In genomic region chrX:74132265-74132664, GRCh38 we compare ENCODE assay signal across 16 cellular contexts.
DNase-seq lines count a peak whose midpoint lies in the region; ATAC-seq, FAIRE-seq and TF ChIP-seq lines count a peak whose summit lies in the region.
"Had no signal": no experiment of that assay in that cellular context is flagged by ENCODE, and none has a peak within 500 bp of the region (broad histone marks: within the 10 kb centered on the region; RNA-seq: fewer than 3 reads in every experiment).

No MANE protein-coding gene starts in this region.

- H3K4ac ChIP-seq in H1 (replicated peaks; ENCODE audit: insufficient read length, low read depth, low read length) (no peak overlapping the region), trophoblast cell (ENCODE audit: low read depth, low read length) (no peak overlapping the region)

- no peak overlapping the region for H3K14ac ChIP-seq in H1 (ENCODE audit: insufficient read length)
- no peak overlapping the region for H3K14ac ChIP-seq in trophoblast cell (ENCODE audit: low read length)

- H4K8ac ChIP-seq in H1 (ENCODE audit: extremely low read depth, insufficient read depth, low read length) (no peak overlapping the region), trophoblast cell (ENCODE audit: low read depth, low read length) (no peak overlapping the region)

- H3K23ac ChIP-seq in H1 (ENCODE audit: insufficient read length) = no peak overlapping the region
- no peak overlapping the region for H3K23ac ChIP-seq in trophoblast cell (ENCODE audit: low read length)

- no peak overlapping the region for H2BK120ac ChIP-seq in H1 (replicated peaks; ENCODE audit: low read depth, low read length)
- peak overlapping the region; percentile 13 for H2BK120ac ChIP-seq in trophoblast cell (ENCODE audit: insufficient read depth, low read length, poor library complexity)

- no peaks in the 10 kb centered on the region for H3K23me2 ChIP-seq in H1 (ENCODE audit: low read depth, low read length)

- no peak overlapping the region for H4K5ac ChIP-seq in H1 (ENCODE audit: insufficient read length, low read depth, low read length)

- peaks cover 3% of the 10 kb centered on the region for H3K27me3 Mint-ChIP-seq in GM23338 (ENCODE audit: insufficient read depth, low read depth, poor library complexity)
- H3K27me3 Mint-ChIP-seq: B cell had no signal

- H3K27ac Mint-ChIP-seq in GM23338 = no peak overlapping the region
- H3K27ac Mint-ChIP-seq: B cell; CD8-positive, alpha-beta T cell had no signal

- H3K9me3 Mint-ChIP-seq in GM23338 = peaks cover 11% of the 10 kb centered on the region; the same call in 2 of the 3 replicates
- H3K9me3 Mint-ChIP-seq: CD8-positive, alpha-beta T cell had no signal

- H2AFZ ChIP-seq in GM23338 = no peak overlapping the region
- H2AFZ ChIP-seq in H1 (ENCODE audit: low read length) = no peak overlapping the region
- no peak overlapping the region for H2AFZ ChIP-seq in trophoblast cell (ENCODE audit: insufficient read depth, low read length, poor library complexity)
- H2AFZ ChIP-seq in osteoblast (ENCODE audit: low read length) = no peak overlapping the region

- no peak overlapping the region for H3K56ac ChIP-seq in H1 (replicated peaks; ENCODE audit: insufficient read length, low read depth, low read length)

- no peak overlapping the region for H3K4me3 Mint-ChIP-seq in GM23338
- H3K4me3 Mint-ChIP-seq: B cell; CD8-positive, alpha-beta T cell had no signal

- no peak for FAIRE-seq in H1 (lab: Jason Lieb, UNC)
- FAIRE-seq: GM12891, H54 had no signal

- no peaks in the 10 kb centered on the region for H3F3A ChIP-seq in GM23338 (replicated peaks; ENCODE audit: low read depth)

- no peak overlapping the region for H3K4me3 ChIP-seq in GM23338
- H3K4me3 ChIP-seq in H1 (ENCODE audit: extremely low read depth in 1 of 4, insufficient read depth in 2 of 4, low read depth in 3 of 4, low read length in 4 of 4) = no peak overlapping the region
- no peak overlapping the region for H3K4me3 ChIP-seq in trophoblast cell (ENCODE audit: low read depth, low read length)
- no peak overlapping the region for H3K4me3 ChIP-seq in osteoblast (ENCODE audit: insufficient read depth, low read length)
- H3K4me3 ChIP-seq: BLaER1 treated with 17β-estradiol and CSF1 and Interleukin-3, amounts not matched to agents 10 nM and 100 nM had no signal

- peak overlapping the region; percentile 21; the same call in 1 of the 2 replicates for H2BK20ac ChIP-seq in H1 (ENCODE audit: low read length)

- no peak overlapping the region for H3K4me2 ChIP-seq in GM23338
- H3K4me2 ChIP-seq in H1 (ENCODE audit: insufficient read depth in 1 of 2, low read depth in 2 of 2, low read length in 2 of 2) = no peak overlapping the region
- no peak overlapping the region for H3K4me2 ChIP-seq in trophoblast cell (ENCODE audit: low read length)
- H3K4me2 ChIP-seq in osteoblast (ENCODE audit: insufficient read depth, low read length) = no peak overlapping the region
- H3K4me2 ChIP-seq: BLaER1 treated with 17β-estradiol and CSF1 and Interleukin-3, amounts not matched to agents 10 nM and 100 nM had no signal

- H2BK5ac ChIP-seq in H1 (ENCODE audit: low read depth, low read length) (no peak overlapping the region; the same call in 1 of the 2 replicates), trophoblast cell (ENCODE audit: low read depth, low read length, poor library complexity) (no peak overlapping the region)

- no peak for TF ChIP-seq RAD21 in H1 (IDR thresholded peaks at IDR 0.05 in 1 of 2, conservative IDR thresholded peaks at IDR 0.05 in 1 of 2; ENCODE audit: low read depth in 2 of 2, low read length in 2 of 2)

- H2AK5ac ChIP-seq in H1 (ENCODE audit: low read depth, low read length) (no peak overlapping the region), trophoblast cell (ENCODE audit: low read length) (no peak overlapping the region)

- WGBS in H1 (ENCODE audit: extremely low coverage in 1 of 2, insufficient coverage in 1 of 2, insufficient read length in 1 of 2, insufficient replicate concordance in 2 of 2, low coverage in 1 of 2, low lambda C conversion rate in 2 of 2, missing lambda C conversion rate in 1 of 2), 2 experiments = 80% methylated on average over 4 of the region's 4 CpGs; no CpG with 5 or more reads in 1 of the 2 experiments
- WGBS in trophoblast cell (ENCODE audit: extremely low coverage, insufficient coverage, insufficient read length) = no CpG with 5 or more reads among the region's 4 CpGs

- H3K18ac ChIP-seq in H1 (ENCODE audit: extremely low read depth, low read length) (no peak overlapping the region), trophoblast cell (ENCODE audit: low read length) (no peak overlapping the region)

- H3K27me3 ChIP-seq in GM23338 (ENCODE audit: insufficient read depth) (no peaks in the 10 kb centered on the region), H1 (replicated peaks in 1 of 4; ENCODE audit: control insufficient read depth in 3 of 4, extremely low read depth in 1 of 4, insufficient read depth in 3 of 4, low read length in 3 of 4) (no peaks in the 10 kb centered on the region), trophoblast cell (ENCODE audit: insufficient read depth, low read length) (no peaks in the 10 kb centered on the region), osteoblast (ENCODE audit: insufficient read depth, low read length) (peaks cover 12% of the 10 kb centered on the region)

- no peak overlapping the region for H4K12ac ChIP-seq in trophoblast cell (ENCODE audit: low read depth, low read length)

- H3K27ac ChIP-seq in GM23338 (ENCODE audit: low read depth) (no peak overlapping the region), H1 (ENCODE audit: low read depth, low read length) (no peak overlapping the region), trophoblast cell (ENCODE audit: low read depth, low read length) (no peak overlapping the region), osteoblast (ENCODE audit: low read depth, low read length) (no peak overlapping the region)
- H3K27ac ChIP-seq: BLaER1 treated with 17β-estradiol and CSF1 and Interleukin-3, amounts not matched to agents 10 nM and 100 nM had no signal

- peaks cover 12% of the 10 kb centered on the region for H3K4me1 ChIP-seq in GM23338 (ENCODE audit: insufficient read depth)
- H3K4me1 ChIP-seq in H1 (replicated peaks in 1 of 4; ENCODE audit: control insufficient read depth in 3 of 4, insufficient read depth in 4 of 4, low read length in 3 of 4) = peaks cover 0 to 2% (median 0%) of the 10 kb centered on the region in 4 experiments; a peak in 2 of 7 replicates
- peaks cover 0 to 3% of the 10 kb centered on the region in 2 experiments for H3K4me1 ChIP-seq in trophoblast cell (ENCODE audit: control insufficient read depth in 1 of 2, insufficient read depth in 2 of 2, low read length in 2 of 2)
- no peaks in the 10 kb centered on the region for H3K4me1 ChIP-seq in osteoblast (ENCODE audit: insufficient read depth, low read length)
- H3K4me1 ChIP-seq: BLaER1 treated with 17β-estradiol and CSF1 and Interleukin-3, amounts not matched to agents 10 nM and 100 nM had no signal

- peaks cover 42% of the 10 kb centered on the region for H3K36me3 Mint-ChIP-seq in GM23338 (ENCODE audit: low read depth)

- H3K9ac ChIP-seq in H1 (replicated peaks in 1 of 4; ENCODE audit: extremely low read depth in 1 of 4, low read depth in 3 of 4, low read length in 3 of 4) = no peak overlapping the region
- H3K9ac ChIP-seq in trophoblast cell (ENCODE audit: low read length) = no peak overlapping the region
- H3K9ac ChIP-seq: BLaER1 treated with 17β-estradiol and CSF1 and Interleukin-3, amounts not matched to agents 10 nM and 100 nM had no signal

- CTCF ChIA-PET in H1 (lab: Charles Lee; ENCODE audit: partially characterized antibody) = interaction anchor here (1.4 to 2.3 kb wide), 2 partner anchors 13 to 117 kb away, joined by 3 to 7 read pairs; no protein-coding TSS in a partner anchor

- no peaks in the 10 kb centered on the region for H3K79me1 ChIP-seq in H1 (ENCODE audit: low read depth, low read length)
- H3K79me1 ChIP-seq in trophoblast cell (ENCODE audit: low read length) = peaks cover 3% of the 10 kb centered on the region

- no peak overlapping the region for H2BK12ac ChIP-seq in H1 (ENCODE audit: low read depth, low read length)
- peak overlapping the region; percentile 71 for H2BK12ac ChIP-seq in trophoblast cell (ENCODE audit: low read length)

- H3K9me3 ChIP-seq in H1 (ENCODE audit: insufficient read depth in 2 of 2, low read depth in 1 of 2, low read length in 1 of 2) (peaks cover 4% of the 10 kb centered on the region in 2 experiments; a peak in 1 of 4 replicates), trophoblast cell (ENCODE audit: insufficient read depth, low read depth, low read length) (no peaks in the 10 kb centered on the region), osteoblast (ENCODE audit: low read depth, low read length) (no peaks in the 10 kb centered on the region)
- H3K9me3 ChIP-seq: BLaER1 treated with 17β-estradiol and CSF1 and Interleukin-3, amounts not matched to agents 10 nM and 100 nM had no signal

- H2BK15ac ChIP-seq in H1 (ENCODE audit: low read length) = no peak overlapping the region

- ATAC-seq in GM23338 (no peak), GM18907 (IDR thresholded peaks at IDR 0.05; ENCODE audit: unreplicated experiment) (no peak)
- ATAC-seq: CD8-positive, alpha-beta T cell had no signal

- DNase-seq in GM23338 (ENCODE audit: low spot score) (peak; percentile 6), NAMALWA (ENCODE audit: low spot score) (peak; percentile 2), H1 (ENCODE audit: low read depth in 1 of 2, low spot score in 2 of 2) (no peak), trophoblast cell (no peak), SIG-M5 (lab: John Stamatoyannopoulos, UW) (no peak), osteoblast (ENCODE audit: insufficient read length, low spot score, missing footprints) (no peak)
- DNase-seq: 8988T; Calu3; CD8-positive, alpha-beta T cell; DMS79 treated with DMSO at 0.1 percent for 48 hours; KG1 had no signal

- no peaks in the 10 kb centered on the region for H3K79me2 ChIP-seq in GM23338 (replicated peaks; ENCODE audit: insufficient read depth)
- H3K79me2 ChIP-seq in H1 (ENCODE audit: control insufficient read depth in 1 of 2, insufficient read depth in 2 of 2, low read length in 2 of 2) = no peaks in the 10 kb centered on the region
- no peaks in the 10 kb centered on the region for H3K79me2 ChIP-seq in trophoblast cell (ENCODE audit: control insufficient read depth, insufficient read depth, low read length, poor library complexity)
- H3K79me2 ChIP-seq in osteoblast (ENCODE audit: insufficient read depth, low read length) = no peaks in the 10 kb centered on the region

- TF ChIP-seq CTCF in GM23338 (conservative IDR thresholded peaks at IDR 0.05; ENCODE audit: low read depth in 2 of 2) (no peak), H1 (IDR thresholded peaks at IDR 0.05; ENCODE audit: control extremely low read depth in 1 of 3, insufficient read depth in 1 of 3, low read depth in 1 of 3, low read length in 3 of 3) (no peak), osteoblast (IDR thresholded peaks at IDR 0.05; ENCODE audit: extremely low read depth, low read depth, low read length) (no peak)

- H3K9me2 ChIP-seq in GM23338 (ENCODE audit: insufficient read depth) = no peaks in the 10 kb centered on the region

- TF ChIP-seq POLR2A in H1 (IDR thresholded peaks at IDR 0.05; ENCODE audit: control extremely low read depth in 1 of 2, low read depth in 2 of 2, low read length in 2 of 2) = no peak

- H4K91ac ChIP-seq in H1 (replicated peaks; ENCODE audit: insufficient read length, low read length) (no peak overlapping the region), trophoblast cell (ENCODE audit: low read depth, low read length) (peak overlapping the region; percentile 47)

- H3K36me3 ChIP-seq in GM23338 (ENCODE audit: insufficient read depth) (no peaks in the 10 kb centered on the region), H1 (ENCODE audit: control insufficient read depth in 2 of 4, insufficient read depth in 4 of 4, low read length in 3 of 4) (no peaks in the 10 kb centered on the region; a peak in 1 of 8 replicates), trophoblast cell (ENCODE audit: control insufficient read depth in 1 of 2, insufficient read depth in 2 of 2, low read length in 2 of 2) (peaks cover 2 to 4% of the 10 kb centered on the region in 2 experiments), osteoblast (ENCODE audit: insufficient read depth, low read length) (no peaks in the 10 kb centered on the region)
- H3K36me3 ChIP-seq: BLaER1 treated with 17β-estradiol and CSF1 and Interleukin-3, amounts not matched to agents 10 nM and 100 nM had no signal

- no peaks in the 10 kb centered on the region for H4K20me1 ChIP-seq in GM23338 (replicated peaks; ENCODE audit: insufficient read depth)
- no peaks in the 10 kb centered on the region for H4K20me1 ChIP-seq in H1 (replicated peaks in 1 of 2; ENCODE audit: control insufficient read depth in 1 of 2, insufficient read depth in 2 of 2, low read length in 2 of 2)
- H4K20me1 ChIP-seq in osteoblast (ENCODE audit: insufficient read depth, low read length) = no peaks in the 10 kb centered on the region

- TF ChIP-seq EP300 in H1 (IDR thresholded peaks at IDR 0.05; ENCODE audit: borderline replicate concordance in 1 of 2, low read depth in 2 of 2, low read length in 2 of 2) = no peak

- peaks cover 10% of the 10 kb centered on the region for H3K4me1 Mint-ChIP-seq in GM23338
- H3K4me1 Mint-ChIP-seq: B cell had no signal

- POLR2A ChIA-PET in H1 (lab: Charles Lee; ENCODE audit: partially characterized antibody) = interaction anchor here (2.9 kb wide), 1 partner anchor 12 kb away, joined by 6 read pairs; no protein-coding TSS in a partner anchor

Comparison
In these comparisons a context has a peak if more than half of its experiments do, and no peak if none do; other contexts are left out.
1. DNase-seq: peak in GM23338 (single experiment) and NAMALWA (single experiment); none in H1 (0 of 2), trophoblast cell (0 of 2), SIG-M5 (single experiment) and osteoblast (single experiment).